15 cellular contexts compared by ENCODE assay signal in the genomic region with DNA sequence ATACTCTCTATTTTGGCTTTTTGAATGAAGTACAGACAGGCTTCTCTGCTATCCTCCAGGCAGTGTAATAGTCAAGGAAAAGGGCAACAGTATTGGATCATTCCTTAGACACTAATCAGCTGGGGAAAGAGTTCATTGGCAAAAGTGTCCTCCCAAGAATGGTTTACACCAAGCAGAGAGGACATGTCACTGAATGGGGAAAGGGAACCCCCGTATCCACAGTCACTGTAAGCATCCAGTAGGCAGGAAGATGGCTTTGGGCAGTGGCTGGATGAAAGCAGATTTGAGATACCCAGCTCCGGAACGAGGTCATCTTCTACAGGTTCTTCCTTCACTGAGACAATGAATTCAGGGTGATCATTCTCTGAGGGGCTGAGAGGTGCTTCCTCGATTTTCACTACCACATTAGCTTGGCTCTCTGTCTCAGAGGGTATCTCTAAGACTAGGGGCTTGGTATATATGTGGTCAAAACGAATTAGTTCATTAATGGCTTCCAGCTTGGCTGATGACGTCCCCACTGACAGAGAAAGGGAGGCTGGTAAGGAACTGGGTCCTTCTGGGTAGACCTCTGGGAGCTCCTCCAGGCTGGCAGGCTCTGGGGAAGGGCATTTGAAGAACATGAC. TPM values are rescaled to one million over a fixed set of nuclear protein-coding genes. Genes with fewer than 3 reads are reported as not detected.
DNase-seq lines count a peak whose midpoint lies in the region; ATAC-seq and TF ChIP-seq lines count a peak whose summit lies in the region.
"Had no signal": no experiment of that assay in that cellular context is flagged by ENCODE, and none has a peak within 500 bp of the region (broad histone marks: within the 10 kb centered on the region; RNA-seq: fewer than 3 reads in every experiment).

No MANE protein-coding gene starts in this region.

- H3K4me2 ChIP-seq in Karpas-422 (ENCODE audit: low read depth, low read length, poor library complexity, severe bottlenecking), result no peak overlapping the region

- H3K4me3 ChIP-seq in Karpas-422 (ENCODE audit: low read length) (no peak overlapping the region), Caco-2 (ENCODE audit: low read depth, low read length) (no peak overlapping the region)

- no peaks in the 10 kb centered on the region for H3K9me2 ChIP-seq in Karpas-422 (replicated peaks; ENCODE audit: insufficient read depth, low read length)

- CTCF ChIA-PET in Caco-2 (lab: Charles Lee), result no interaction called here

- intact Hi-C loops in Caco-2 (cut with micrococcal nuclease; ENCODE audit: unreplicated experiment), result no loop called here

- H3K9me3 ChIP-seq in Karpas-422 (ENCODE audit: low read length), result no peaks in the 10 kb centered on the region
- no peaks in the 10 kb centered on the region for H3K9me3 ChIP-seq in Caco-2

- no TSS peak for BruUV-seq in Caco-2 (replicated peaks; lab: Mats Ljungman, UMichigan)

- ATAC-seq in central memory CD8-positive, alpha-beta T cell (replicated peaks; ENCODE audit: extremely low read depth, poor library complexity, severe bottlenecking), result no peak
- no peak for ATAC-seq in HG02970 (IDR thresholded peaks at IDR 0.05; ENCODE audit: low FRiP score, unreplicated experiment)
- ATAC-seq: activated T-cell treated with anti-CD3 and anti-CD28 coated beads, Interleukin-2, amount 50 U/mL, for 72 hours; naive thymus-derived CD4-positive, alpha-beta T cell had no signal

- H3K4me1 Mint-ChIP-seq in T-helper 1 cell treated with Interleukin-12 subunit alpha and Interleukin-12 subunit beta and Interleukin-4 antibody, amounts not matched to agents 30 μg/mL and 1 μg/mL, for 36 hours (ENCODE audit: low read depth), result peaks cover 57% of the 10 kb centered on the region
- H3K4me1 Mint-ChIP-seq in central memory CD8-positive, alpha-beta T cell, result peaks cover 70% of the 10 kb centered on the region
- H3K4me1 Mint-ChIP-seq in progenitor cell of endocrine pancreas (ENCODE audit: low read depth), result peaks cover 21% of the 10 kb centered on the region
- peaks cover 14% of the 10 kb centered on the region for H3K4me1 Mint-ChIP-seq in Caco-2 (ENCODE audit: low read depth, unreplicated experiment)
- peaks cover 5% of the 10 kb centered on the region for H3K4me1 Mint-ChIP-seq in glutamatergic neuron (ENCODE audit: low read depth, unreplicated experiment)

- H4K20me1 ChIP-seq in Karpas-422 (ENCODE audit: insufficient read depth, low read depth, low read length), result 0 out of 2 replicates have a peak, but pooled peaks cover 5% of the 10 kb centered on the region

- H3K79me2 ChIP-seq in Karpas-422 (ENCODE audit: low read length), result peaks cover 50% of the 10 kb centered on the region

- H3K4me1 ChIP-seq in Karpas-422 (ENCODE audit: low read length), result peaks cover 37% of the 10 kb centered on the region
- H3K4me1 ChIP-seq in Caco-2, result 0 out of 2 replicates have a peak, but pooled peaks cover 7% of the 10 kb centered on the region

- no peak overlapping the region for H3K9ac ChIP-seq in Karpas-422 (ENCODE audit: low read length)

- H3K9me3 Mint-ChIP-seq in T-helper 1 cell treated with Interleukin-12 subunit alpha and Interleukin-12 subunit beta and Interleukin-4 antibody, amounts not matched to agents 30 μg/mL and 1 μg/mL, for 36 hours, result no peaks in the 10 kb centered on the region
- no peaks in the 10 kb centered on the region for H3K9me3 Mint-ChIP-seq in central memory CD8-positive, alpha-beta T cell
- H3K9me3 Mint-ChIP-seq in progenitor cell of endocrine pancreas (ENCODE audit: low read depth) (no peaks in the 10 kb centered on the region), Caco-2 (ENCODE audit: unreplicated experiment) (no peaks in the 10 kb centered on the region), glutamatergic neuron (ENCODE audit: unreplicated experiment) (peaks cover 7% of the 10 kb centered on the region)
- H3K9me3 Mint-ChIP-seq: activated B cell treated with CpG ODN at 0.5 μM for 24 hours; activated T-cell treated with anti-CD3 and anti-CD28 coated beads, Interleukin-2, amount 50 U/mL, for 72 hours; naive thymus-derived CD4-positive, alpha-beta T cell had no signal

- DNase-seq in T-helper 1 cell (no peak), Karpas-422 (no peak), progenitor cell of endocrine pancreas (ENCODE audit: low spot score, unreplicated experiment) (no peak), Caco-2 (no peak), glutamatergic neuron (no peak)
- no peak for DNase-seq in central memory CD8-positive, alpha-beta T cell (ENCODE audit: low spot score in 2 of 2)
- DNase-seq: ACHN; activated B cell treated with CpG ODN at 0.5 μM for 24 hours; activated T-cell treated with anti-CD3 and anti-CD28 coated beads, Interleukin-2, amount 50 U/mL, for 72 hours; caudate nucleus; kidney glomerular epithelial cell; naive thymus-derived CD4-positive, alpha-beta T cell; small intestine had no signal

- H3K27ac Mint-ChIP-seq in T-helper 1 cell treated with Interleukin-12 subunit alpha and Interleukin-12 subunit beta and Interleukin-4 antibody, amounts not matched to agents 30 μg/mL and 1 μg/mL, for 36 hours, result peak overlapping the region; percentile 41
- peak overlapping the region; percentile 68 for H3K27ac Mint-ChIP-seq in central memory CD8-positive, alpha-beta T cell (ENCODE audit: low read depth)
- H3K27ac Mint-ChIP-seq in progenitor cell of endocrine pancreas (peak overlapping the region; percentile 67), Caco-2 (ENCODE audit: unreplicated experiment) (no peak overlapping the region), glutamatergic neuron (ENCODE audit: unreplicated experiment) (no peak overlapping the region)
- H3K27ac Mint-ChIP-seq: activated B cell treated with CpG ODN at 0.5 μM for 24 hours; activated T-cell treated with anti-CD3 and anti-CD28 coated beads, Interleukin-2, amount 50 U/mL, for 72 hours had no signal

- H2AFZ ChIP-seq in Karpas-422 (ENCODE audit: low read length), result no peak overlapping the region

- H3K27me3 ChIP-seq in Karpas-422 (ENCODE audit: low read length), result no peaks in the 10 kb centered on the region
- no peaks in the 10 kb centered on the region for H3K27me3 ChIP-seq in Caco-2 (replicated peaks; ENCODE audit: control insufficient read depth, insufficient read depth, low read length)

- H3K27me3 Mint-ChIP-seq in T-helper 1 cell treated with Interleukin-12 subunit alpha and Interleukin-12 subunit beta and Interleukin-4 antibody, amounts not matched to agents 30 μg/mL and 1 μg/mL, for 36 hours (ENCODE audit: low read depth), result no peaks in the 10 kb centered on the region
- no peaks in the 10 kb centered on the region for H3K27me3 Mint-ChIP-seq in central memory CD8-positive, alpha-beta T cell
- H3K27me3 Mint-ChIP-seq in progenitor cell of endocrine pancreas, result no peaks in the 10 kb centered on the region
- H3K27me3 Mint-ChIP-seq in Caco-2 (ENCODE audit: insufficient read depth, unreplicated experiment), result no peaks in the 10 kb centered on the region
- no peaks in the 10 kb centered on the region for H3K27me3 Mint-ChIP-seq in glutamatergic neuron (ENCODE audit: unreplicated experiment)
- H3K27me3 Mint-ChIP-seq: activated B cell treated with CpG ODN at 0.5 μM for 24 hours; naive thymus-derived CD4-positive, alpha-beta T cell had no signal

- peak overlapping the region; percentile 97 for H3K4me3 Mint-ChIP-seq in T-helper 1 cell treated with Interleukin-12 subunit alpha and Interleukin-12 subunit beta and Interleukin-4 antibody, amounts not matched to agents 30 μg/mL and 1 μg/mL, for 36 hours
- peak overlapping the region; percentile 6 for H3K4me3 Mint-ChIP-seq in central memory CD8-positive, alpha-beta T cell
- H3K4me3 Mint-ChIP-seq in progenitor cell of endocrine pancreas (ENCODE audit: low read depth) (no peak overlapping the region), Caco-2 (ENCODE audit: unreplicated experiment) (no peak overlapping the region), glutamatergic neuron (ENCODE audit: unreplicated experiment) (no peak overlapping the region)
- H3K4me3 Mint-ChIP-seq: activated B cell treated with CpG ODN at 0.5 μM for 24 hours had no signal

- POLR2A ChIA-PET in Caco-2 (lab: Charles Lee), result interaction anchor here (0.6 to 1.6 kb wide), 3 partner anchors 11 to 28 kb away, joined by 4 to 5 read pairs (median 4); no protein-coding TSS in a partner anchor

- H3K36me3 ChIP-seq in Karpas-422 (ENCODE audit: insufficient read depth, low read length) (peaks cover 40% of the 10 kb centered on the region), Caco-2 (ENCODE audit: control insufficient read depth, insufficient read depth, low read length) (peaks cover 2% of the 10 kb centered on the region)

- no peak for TF ChIP-seq CTCF in progenitor cell of endocrine pancreas (IDR thresholded peaks at IDR 0.05; ENCODE audit: unreplicated experiment)
- TF ChIP-seq CTCF in Caco-2 (IDR thresholded peaks at IDR 0.05; ENCODE audit: insufficient read depth in 1 of 2, low read depth in 1 of 2, low read length in 1 of 2, severe bottlenecking in 1 of 2, unreplicated experiment in 1 of 2), result no peak
- TF ChIP-seq CTCF in glutamatergic neuron (IDR thresholded peaks at IDR 0.05; ENCODE audit: partially characterized antibody, unreplicated experiment), result no peak

- peaks cover 64% of the 10 kb centered on the region for H3K36me3 Mint-ChIP-seq in T-helper 1 cell treated with Interleukin-12 subunit alpha and Interleukin-12 subunit beta and Interleukin-4 antibody, amounts not matched to agents 30 μg/mL and 1 μg/mL, for 36 hours (ENCODE audit: low read depth)
- peaks cover 64% of the 10 kb centered on the region for H3K36me3 Mint-ChIP-seq in central memory CD8-positive, alpha-beta T cell (ENCODE audit: insufficient read depth)
- H3K36me3 Mint-ChIP-seq in progenitor cell of endocrine pancreas (ENCODE audit: insufficient read depth) (peaks cover 32% of the 10 kb centered on the region), Caco-2 (ENCODE audit: insufficient read depth, unreplicated experiment) (peaks cover 91% of the 10 kb centered on the region), glutamatergic neuron (ENCODE audit: unreplicated experiment) (no peaks in the 10 kb centered on the region)

- H3K27ac ChIP-seq in Karpas-422 (ENCODE audit: low read length), result peak overlapping the region; percentile 21; the same call in 1 of the 2 replicates

RNA-seq across cellular contexts. Expression of gene XBP1, which starts 5.2 kb away (rescaled TPM):
- total RNA-seq in Karpas-422 (2014; rRNA removed; shearing (Covaris generic); ENCODE audit: low replicate concordance), result 121 and 187 TPM in 2 replicates
- total RNA-seq in progenitor cell of endocrine pancreas, result 126 and 130 TPM in 2 replicates
- total RNA-seq in Caco-2 (2022), result 215 and 225 TPM in 2 replicates
- 77.4 TPM for total RNA-seq in glutamatergic neuron (ENCODE audit: unreplicated experiment)

RNA-seq across cellular contexts. Expression of gene CCDC117, which starts 22.7 kb away (rescaled TPM):
- 17.4 and 26.1 TPM in 2 replicates for total RNA-seq in Karpas-422 (2014; rRNA removed; shearing (Covaris generic); ENCODE audit: low replicate concordance)
- total RNA-seq in progenitor cell of endocrine pancreas (39.9 and 40.4 TPM in 2 replicates), Caco-2 (2022) (27.8 and 33.1 TPM in 2 replicates), glutamatergic neuron (ENCODE audit: unreplicated experiment) (11.7 TPM)

RNA-seq across cellular contexts. Expression of gene HSCB, which starts 53.3 kb away (rescaled TPM):
- 20.7 and 24.1 TPM in 2 replicates for total RNA-seq in Karpas-422 (2014; rRNA removed; shearing (Covaris generic); ENCODE audit: low replicate concordance)
- 15.3 and 18.5 TPM in 2 replicates for total RNA-seq in progenitor cell of endocrine pancreas
- total RNA-seq in Caco-2 (2022), result 8.2 and 11.4 TPM in 2 replicates
- 5.4 TPM for total RNA-seq in glutamatergic neuron (ENCODE audit: unreplicated experiment)

RNA-seq across cellular contexts. Expression of gene CHEK2, which starts 53.6 kb away (rescaled TPM):
- 31.7 and 36.2 TPM in 2 replicates for total RNA-seq in Karpas-422 (2014; rRNA removed; shearing (Covaris generic); ENCODE audit: low replicate concordance)
- 24.1 and 25.6 TPM in 2 replicates for total RNA-seq in progenitor cell of endocrine pancreas
- total RNA-seq in Caco-2 (2022), result 34.0 and 38.0 TPM in 2 replicates
- total RNA-seq in glutamatergic neuron (ENCODE audit: unreplicated experiment), result 7.4 TPM

Comparison
In these comparisons a context has a peak if more than half of its experiments do, and no peak if none do; other contexts are left out.
1. H3K27ac Mint-ChIP-seq: peak in T-helper 1 cell treated with Interleukin-12 subunit alpha and Interleukin-12 subunit beta and Interleukin-4 antibody, amounts not matched to agents 30 μg/mL and 1 μg/mL, for 36 hours (single experiment), central memory CD8-positive, alpha-beta T cell (single experiment) and progenitor cell of endocrine pancreas (single experiment); none in Caco-2 (single experiment) and glutamatergic neuron (single experiment).
2. H3K4me3 Mint-ChIP-seq: peak in T-helper 1 cell treated with Interleukin-12 subunit alpha and Interleukin-12 subunit beta and Interleukin-4 antibody, amounts not matched to agents 30 μg/mL and 1 μg/mL, for 36 hours (single experiment) and central memory CD8-positive, alpha-beta T cell (single experiment); none in progenitor cell of endocrine pancreas (single experiment), Caco-2 (single experiment) and glutamatergic neuron (single experiment).